19 cellular contexts compared by ENCODE assay signal in the genomic region with DNA sequence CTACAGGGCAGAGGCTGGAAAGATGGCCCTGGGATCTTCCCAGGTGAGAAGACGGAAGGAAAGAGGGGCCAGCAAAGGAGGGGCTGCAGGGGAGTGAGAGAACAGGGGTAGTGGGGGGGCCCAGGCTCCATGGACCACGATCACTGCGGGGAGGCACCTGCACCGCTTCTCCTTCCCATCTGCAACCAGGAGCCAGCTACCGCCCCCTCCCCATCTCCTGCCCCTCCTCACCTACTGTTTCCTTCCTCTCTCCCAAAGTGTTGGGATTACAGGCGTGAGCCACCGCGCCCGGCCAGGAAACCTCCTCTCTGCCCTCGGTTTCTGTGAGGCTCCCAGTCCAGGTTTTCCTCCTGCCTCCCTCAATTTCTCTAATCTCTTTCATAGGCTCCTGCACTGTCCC. TPM values are rescaled to one million over a fixed set of nuclear protein-coding genes. Genes with fewer than 3 reads are reported as not detected.
DNase-seq lines count a peak whose midpoint lies in the region; ATAC-seq and TF ChIP-seq lines count a peak whose summit lies in the region.
"Had no signal": no experiment of that assay in that cellular context is flagged by ENCODE, and none has a peak within 500 bp of the region (broad histone marks: within the 10 kb centered on the region; RNA-seq: fewer than 3 reads in every experiment).

No MANE protein-coding gene starts in this region.

- H3K27me3 Mint-ChIP-seq in activated naive CD4-positive, alpha-beta T cell treated with anti-CD3 and anti-CD28 coated beads, Interleukin-2, amount 50 U/mL, for 24 hours, result peaks cover 4% of the 10 kb centered on the region
- peaks cover 17% of the 10 kb centered on the region for H3K27me3 Mint-ChIP-seq in brain

- peak overlapping the region; percentile 55 for H3K27ac Mint-ChIP-seq in activated naive CD4-positive, alpha-beta T cell treated with anti-CD3 and anti-CD28 coated beads, Interleukin-2, amount 50 U/mL, for 24 hours
- H3K27ac Mint-ChIP-seq in brain, result peak overlapping the region; percentile 36 to 100 (median 100)
- H3K27ac Mint-ChIP-seq: endodermal cell had no signal

- no peaks in the 10 kb centered on the region for H3K9me3 Mint-ChIP-seq in activated naive CD4-positive, alpha-beta T cell treated with anti-CD3 and anti-CD28 coated beads, Interleukin-2, amount 50 U/mL, for 24 hours
- peaks cover 0 to 4% (median 0%) of the 10 kb centered on the region in 5 experiments for H3K9me3 Mint-ChIP-seq in brain
- H3K9me3 Mint-ChIP-seq: activated naive CD8-positive, alpha-beta T cell treated with anti-CD3 and anti-CD28 coated beads, Interleukin-2, amount 50 U/mL, for 24 hours; endodermal cell had no signal

- H3K4me3 ChIP-seq in NT2/D1 (ENCODE audit: insufficient read length, low read depth) (no peak overlapping the region), neutrophil (ENCODE audit: low read depth in 1 of 2, low read length in 1 of 2) (no peak overlapping the region)
- H3K4me3 ChIP-seq: mucosa of descending colon, Peyer's patch, vagina had no signal

- H3K4me3 Mint-ChIP-seq in activated naive CD4-positive, alpha-beta T cell treated with anti-CD3 and anti-CD28 coated beads, Interleukin-2, amount 50 U/mL, for 24 hours, result peak overlapping the region; percentile 48
- peak overlapping the region in 1 of 5 experiments; percentile 90 for H3K4me3 Mint-ChIP-seq in brain
- H3K4me3 Mint-ChIP-seq: endodermal cell had no signal

- H3K36me3 ChIP-seq in NT2/D1 (ENCODE audit: insufficient read depth, insufficient read length, low read length) (no peaks in the 10 kb centered on the region), neutrophil (no peaks in the 10 kb centered on the region)
- H3K36me3 ChIP-seq: brain microvascular endothelial cell, Peyer's patch, vagina had no signal

- H3K36me3 Mint-ChIP-seq in activated naive CD4-positive, alpha-beta T cell treated with anti-CD3 and anti-CD28 coated beads, Interleukin-2, amount 50 U/mL, for 24 hours, result no peaks in the 10 kb centered on the region
- no peaks in the 10 kb centered on the region for H3K36me3 Mint-ChIP-seq in brain

- H3K4me1 Mint-ChIP-seq in activated naive CD4-positive, alpha-beta T cell treated with anti-CD3 and anti-CD28 coated beads, Interleukin-2, amount 50 U/mL, for 24 hours, result peaks cover 29% of the 10 kb centered on the region
- peaks cover 34% of the 10 kb centered on the region for H3K4me1 Mint-ChIP-seq in brain

- peak overlapping the region; percentile 44 for H3K9ac ChIP-seq in NT2/D1 (ENCODE audit: insufficient read length, low read depth)

- H3K27me3 ChIP-seq in NT2/D1 (ENCODE audit: insufficient read depth, insufficient read length) (no peaks in the 10 kb centered on the region), neutrophil (peaks cover 4% of the 10 kb centered on the region)
- H3K27me3 ChIP-seq: brain microvascular endothelial cell, Peyer's patch, vagina had no signal

- ATAC-seq in HG02759 (IDR thresholded peaks at IDR 0.05; ENCODE audit: unreplicated experiment), result no peak

- H3K9me3 ChIP-seq in NT2/D1 (ENCODE audit: insufficient read depth, low read length) (no peaks in the 10 kb centered on the region), neutrophil (no peaks in the 10 kb centered on the region)
- H3K9me3 ChIP-seq: mucosa of descending colon, Peyer's patch, vagina had no signal

- TF ChIP-seq CTCF in brain (conservative IDR thresholded peaks at IDR 0.05) (no peak), neutrophil (IDR thresholded peaks at IDR 0.05) (no peak)

- H3K4me1 ChIP-seq in NT2/D1 (ENCODE audit: insufficient read depth, insufficient read length) (no peaks in the 10 kb centered on the region), neutrophil (ENCODE audit: control insufficient read depth in 1 of 2, insufficient read depth in 1 of 2, low read depth in 1 of 2, low read length in 1 of 2) (peaks cover 16 to 21% of the 10 kb centered on the region in 2 experiments)
- H3K4me1 ChIP-seq: vagina had no signal

- H3K27ac ChIP-seq in neutrophil, result peak overlapping the region; percentile 95
- H3K27ac ChIP-seq: brain microvascular endothelial cell had no signal

- DNase-seq in activated naive CD4-positive, alpha-beta T cell treated with anti-CD3 and anti-CD28 coated beads, Interleukin-2, amount 50 U/mL, for 16 hours, result no peak
- DNase-seq in NT2/D1 (ENCODE audit: low read depth, low spot score) (no peak), GM03348 (ENCODE audit: low spot score) (no peak), T1000 (lab: John Stamatoyannopoulos, UW) (no peak)
- DNase-seq: activated CD8-positive, alpha-beta memory T cell treated with anti-CD3 and anti-CD28 coated beads for 24 hours; activated naive CD8-positive, alpha-beta T cell treated with anti-CD3 and anti-CD28 coated beads, Interleukin-2, amount 50 U/mL, for 24 hours; activated T-cell treated with anti-CD3 and anti-CD28 coated beads, Interleukin-2, amount 50 U/mL, for 48 hours; brain microvascular endothelial cell; mucosa of descending colon; NCI-H2227 treated with DMSO at 0.1 percent for 48 hours; stimulated activated CD8-positive, alpha-beta memory T cell treated with anti-CD3 and anti-CD28 coated beads, Interleukin-4, amount 100 ng/mL, for 48 hours had no signal

RNA-seq across cellular contexts. Expression of a gene that starts 19.4 kb away (rescaled TPM):
- 84.2 TPM for polyA plus RNA-seq in brain (ENCODE audit: insufficient read depth, low read depth, low replicate concordance)

RNA-seq across cellular contexts. Expression of a gene that starts 27.6 kb away (rescaled TPM):
- polyA plus RNA-seq in brain (ENCODE audit: insufficient read depth, low read depth, low replicate concordance), result 76.5 TPM

RNA-seq across cellular contexts. Expression of a gene that starts 48.1 kb away (rescaled TPM):
- polyA plus RNA-seq in brain (ENCODE audit: insufficient read depth, low read depth, low replicate concordance), result 0.56 TPM

RNA-seq across cellular contexts. Expression of a gene that starts 59.3 kb away (rescaled TPM):
- polyA plus RNA-seq in brain (ENCODE audit: insufficient read depth, low read depth, low replicate concordance), result 10.0 TPM
- polyA plus RNA-seq: BJ had no signal
